Comparison of ENCODE assay signal across 8 cellular contexts in the genomic region with DNA sequence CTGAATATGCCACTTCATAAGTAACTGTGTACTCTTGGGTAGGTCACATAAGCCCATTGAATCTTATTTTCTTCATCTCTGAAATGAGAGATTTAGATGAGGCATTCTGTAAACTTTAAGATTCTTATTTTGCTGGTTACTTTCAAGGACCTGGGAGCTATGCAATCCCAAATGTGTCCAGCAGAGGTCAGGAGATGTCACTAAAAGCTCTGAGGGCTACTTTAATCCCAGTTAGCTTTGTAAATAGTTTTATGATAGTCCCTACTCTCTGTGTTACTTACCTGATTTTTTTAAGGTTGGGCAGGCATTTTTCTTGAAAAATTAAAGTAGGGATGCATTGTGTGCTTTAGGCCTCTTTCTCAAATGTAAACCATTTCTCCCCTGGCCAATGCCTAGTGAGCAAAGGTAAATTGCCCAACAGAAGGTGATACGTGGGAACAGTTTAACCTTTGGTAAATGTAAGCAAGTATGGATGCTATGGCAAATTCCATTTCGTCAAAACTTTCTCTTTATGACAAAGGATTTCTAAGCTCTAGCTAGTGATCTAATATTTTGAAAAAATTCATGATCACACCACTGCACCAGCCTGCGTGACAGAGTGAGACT. TPM values are rescaled to one million over a fixed set of nuclear protein-coding genes. Genes with fewer than 3 reads are reported as not detected.
A peak's percentile ranks its signal among the peaks of the same experiment; 100 is the strongest.
DNase-seq lines count a peak whose midpoint lies in the region; ATAC-seq and TF ChIP-seq lines count a peak whose summit lies in the region.

No MANE protein-coding gene starts in this region.

- H3K4me3 Mint-ChIP-seq in CD8-positive, alpha-beta memory T cell, result no peak overlapping the region
- H3K4me3 Mint-ChIP-seq in naive thymus-derived CD8-positive, alpha-beta T cell, result no peak overlapping the region

- H3K27ac Mint-ChIP-seq in CD8-positive, alpha-beta memory T cell, result no peak overlapping the region
- H3K27ac Mint-ChIP-seq in naive thymus-derived CD8-positive, alpha-beta T cell, result no peak overlapping the region

- no peaks in the 10 kb centered on the region for H3K9me3 Mint-ChIP-seq in CD8-positive, alpha-beta memory T cell
- no peaks in the 10 kb centered on the region for H3K9me3 Mint-ChIP-seq in naive thymus-derived CD8-positive, alpha-beta T cell

- no peak overlapping the region for H3K9ac ChIP-seq in OCI-LY3 (ENCODE audit: low read length)

- CTCF ChIA-PET in CD8-positive, alpha-beta memory T cell (lab: Charles Lee), result interaction anchor here (0.6 to 6.2 kb wide), 22 partner anchors 9 to 414 kb away, joined by 3 to 93 read pairs (median 6); partner anchors contain the start of gene WSB1

- no peaks in the 10 kb centered on the region for H3K27me3 ChIP-seq in CD8-positive, alpha-beta memory T cell (ENCODE audit: insufficient read depth, low read length, poor library complexity, severe bottlenecking)
- peaks cover 62% of the 10 kb centered on the region for H3K27me3 ChIP-seq in OCI-LY3 (ENCODE audit: low read depth, low read length)

- peaks cover 23% of the 10 kb centered on the region for H4K20me1 ChIP-seq in OCI-LY3 (ENCODE audit: insufficient read depth, low read length)

- POLR2A ChIA-PET in CD8-positive, alpha-beta memory T cell (lab: Charles Lee), result interaction anchor here (1.1 to 1.5 kb wide), 2 partner anchors 58 to 96 kb away, joined by 6 to 7 read pairs; partner anchors contain the start of gene WSB1
- POLR2A ChIA-PET in naive thymus-derived CD8-positive, alpha-beta T cell (lab: Charles Lee), result interaction anchor here (0.7 to 2.5 kb wide), 5 partner anchors 57 to 364 kb away, joined by 3 to 11 read pairs (median 5); no protein-coding TSS in a partner anchor

- no peaks in the 10 kb centered on the region for H3K9me3 ChIP-seq in CD8-positive, alpha-beta memory T cell (ENCODE audit: low read length)
- H3K9me3 ChIP-seq in OCI-LY3 (ENCODE audit: insufficient read depth, low read length), result no peaks in the 10 kb centered on the region

- H3K4me3 ChIP-seq in CD8-positive, alpha-beta memory T cell (ENCODE audit: low read length), result no peak overlapping the region
- H3K4me3 ChIP-seq in OCI-LY3 (ENCODE audit: low read length) (no peak overlapping the region), epithelial cell of proximal tubule (ENCODE audit: low read depth, low read length) (no peak overlapping the region)

- peak; percentile 88 for TF ChIP-seq CTCF in OCI-LY3 (IDR thresholded peaks at IDR 0.05; ENCODE audit: low read depth, low read length)
- TF ChIP-seq CTCF in epithelial cell of proximal tubule (conservative IDR thresholded peaks at IDR 0.05; ENCODE audit: low read depth, low read length), result peak; percentile 95

- H3K79me2 ChIP-seq in OCI-LY3 (ENCODE audit: low read length), result no peaks in the 10 kb centered on the region

- no peaks in the 10 kb centered on the region for H3K36me3 ChIP-seq in CD8-positive, alpha-beta memory T cell (ENCODE audit: insufficient read depth, low read length)
- no peaks in the 10 kb centered on the region for H3K36me3 ChIP-seq in OCI-LY3 (replicated peaks; ENCODE audit: low read depth, low read length)

- no peak overlapping the region for H2AFZ ChIP-seq in OCI-LY3 (ENCODE audit: low read depth, low read length)

- ATAC-seq in naive thymus-derived CD8-positive, alpha-beta T cell, result peak; percentile 70 to 76
- ATAC-seq in GM21619 (IDR thresholded peaks at IDR 0.05; ENCODE audit: unreplicated experiment), result no peak

- no peaks in the 10 kb centered on the region for H3K4me1 ChIP-seq in CD8-positive, alpha-beta memory T cell (ENCODE audit: insufficient read depth, low read length)
- peaks cover 55% of the 10 kb centered on the region for H3K4me1 ChIP-seq in OCI-LY3 (ENCODE audit: low read length)

- no peak overlapping the region for H3K27ac ChIP-seq in CD8-positive, alpha-beta memory T cell (ENCODE audit: low read depth, low read length)
- no peak overlapping the region for H3K27ac ChIP-seq in OCI-LY3 (ENCODE audit: low read length)

- peak; percentile 51 to 80 (median 63) for DNase-seq in CD8-positive, alpha-beta memory T cell
- DNase-seq in HK-2 (ENCODE audit: unreplicated experiment), result peak; percentile 52
- DNase-seq in activated CD8-positive, alpha-beta memory T cell treated with anti-CD3 and anti-CD28 coated beads, Interleukin-2, amount 50 U/mL, for 24 hours (ENCODE audit: extremely low read depth), result peak; percentile 51
- peak; percentile 26 for DNase-seq in epithelial cell of proximal tubule (ENCODE audit: low read depth)
- DNase-seq in naive thymus-derived CD8-positive, alpha-beta T cell, result peak; percentile 46 to 82 (median 66)
- peak; percentile 26 to 73 (median 42) for DNase-seq in stimulated activated naive CD4-positive, alpha-beta T cell (lab: John Stamatoyannopoulos, UW)

- peaks cover 0 to 2% of the 10 kb centered on the region in 2 donors for H3K27me3 Mint-ChIP-seq in CD8-positive, alpha-beta memory T cell
- peaks cover 0 to 5% (median 1%) of the 10 kb centered on the region in 5 donors for H3K27me3 Mint-ChIP-seq in naive thymus-derived CD8-positive, alpha-beta T cell

- no peak overlapping the region for H3K4me2 ChIP-seq in OCI-LY3 (ENCODE audit: low read length)

- H3K4me1 Mint-ChIP-seq in CD8-positive, alpha-beta memory T cell, result no peaks in the 10 kb centered on the region
- H3K4me1 Mint-ChIP-seq in naive thymus-derived CD8-positive, alpha-beta T cell, result peaks cover 0 to 8% (median 0%) of the 10 kb centered on the region in 4 donors

- no peaks in the 10 kb centered on the region for H3K36me3 Mint-ChIP-seq in CD8-positive, alpha-beta memory T cell
- no peaks in the 10 kb centered on the region for H3K36me3 Mint-ChIP-seq in naive thymus-derived CD8-positive, alpha-beta T cell

RNA-seq across cellular contexts. Expression of gene WSB1, which starts 57.1 kb away (rescaled TPM):
- total RNA-seq in CD8-positive, alpha-beta memory T cell, result 10 to 100 TPM; 71.0 to 72.5 TPM
- polyA plus RNA-seq in CD8-positive, alpha-beta memory T cell, result 187 TPM
- total RNA-seq in epithelial cell of proximal tubule, result 28.7 and 68.5 TPM in 2 replicates
- 100 to 1,000 TPM; 154 to 159 TPM for total RNA-seq in naive thymus-derived CD8-positive, alpha-beta T cell
- polyA plus RNA-seq in naive thymus-derived CD8-positive, alpha-beta T cell, result 100 to 1,000 TPM; 128 to 186 (median 132) TPM
